ENCODE assay signal across 1 cellular context in the genomic region with DNA sequence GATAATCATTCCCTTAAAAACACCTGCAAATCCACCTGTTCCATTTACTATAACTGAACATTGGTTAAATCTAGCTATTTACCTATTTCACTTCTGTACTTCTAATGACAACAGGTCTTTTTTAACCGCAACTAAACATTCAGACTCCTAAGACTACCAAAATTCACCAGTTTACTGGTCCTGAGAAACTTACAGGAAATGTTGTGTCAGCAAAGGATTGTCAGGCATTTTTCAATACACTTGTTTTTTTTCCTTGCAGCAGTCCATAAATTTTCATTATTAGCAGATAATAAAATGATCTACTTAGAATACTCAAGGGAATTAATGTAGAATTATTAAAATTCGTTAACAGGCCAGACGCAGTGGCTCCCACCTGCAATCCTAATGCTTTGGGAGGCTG.
TF ChIP-seq lines count a peak whose summit lies in the region.

No MANE protein-coding gene starts in this region.

TF ChIP-seq in GM23338, 12 proteins besides CTCF, POLR2A, EP300 and RAD21 (continued from another document):
- TF ChIP-seq REST (IDR thresholded peaks at IDR 0.05; ENCODE audit: unreplicated experiment) (no peak), CREB1 (CRISPR knock-in tag; IDR thresholded peaks at IDR 0.05; ENCODE audit: low read depth) (no peak)
